ENCODE assay signal across 16 cellular contexts in genomic region chr4:4446434-4446833, GRCh38.
"Had no signal": no experiment of that assay in that cellular context is flagged by ENCODE, and none has a peak within 500 bp of the region (broad histone marks: within the 10 kb centered on the region; RNA-seq: fewer than 3 reads in every experiment).

No MANE protein-coding gene starts in this region.

- H3K9me3 ChIP-seq: neutrophil, tibial nerve had no signal

- H3K27ac ChIP-seq: neutrophil, tibial nerve had no signal

- ATAC-seq: natural killer cell, WTC11 had no signal

- H3K9me3 Mint-ChIP-seq: activated CD4-positive, alpha-beta T cell treated with anti-CD3 and anti-CD28 coated beads, Interleukin-2, amount 10 ng/mL, durations not matched to agents 24 days and 14 days; natural killer cell; T-helper 1 cell treated with Interleukin-12 subunit alpha and Interleukin-12 subunit beta and Interleukin-4 antibody, amounts not matched to agents 30 μg/mL and 1 μg/mL, for 36 hours; WTC11 had no signal

- H3K27me3 ChIP-seq: neutrophil, tibial nerve had no signal

- H3K27ac Mint-ChIP-seq: activated CD4-positive, alpha-beta T cell treated with anti-CD3 and anti-CD28 coated beads, Interleukin-2, amount 10 ng/mL, durations not matched to agents 24 days and 14 days; natural killer cell; T-helper 1 cell treated with Interleukin-12 subunit alpha and Interleukin-12 subunit beta and Interleukin-4 antibody, amounts not matched to agents 30 μg/mL and 1 μg/mL, for 36 hours; WTC11 had no signal

- DNase-seq: activated CD4-positive, alpha-beta T cell treated with anti-CD3 and anti-CD28 coated beads, Interleukin-2, amount 10 ng/mL, durations not matched to agents 24 days and 14 days; activated naive CD4-positive, alpha-beta T cell treated with Interleukin-2 at 50 U/mL for 16 hours; hypothalamus; mesenchymal stem cell; natural killer cell; posterior cingulate gyrus; retina; stimulated activated CD4-positive, alpha-beta T cell treated with anti-CD3 and anti-CD28 coated beads, Interleukin-4, amount 100 ng/mL, for 1 hour; stimulated activated naive CD4-positive, alpha-beta T cell treated with Interleukin-2 at 50 U/mL for 16 hours; substantia nigra had no signal

- H3K27me3 Mint-ChIP-seq: activated CD4-positive, alpha-beta T cell treated with anti-CD3 and anti-CD28 coated beads, Interleukin-2, amount 10 ng/mL, durations not matched to agents 24 days and 14 days had no signal

- H3K4me1 Mint-ChIP-seq: natural killer cell had no signal

- H3K4me3 ChIP-seq: tibial nerve had no signal

- H3K36me3 Mint-ChIP-seq: WTC11 had no signal

- FAIRE-seq: colon, endometrium had no signal

- H3K4me3 Mint-ChIP-seq: activated CD4-positive, alpha-beta T cell treated with anti-CD3 and anti-CD28 coated beads, Interleukin-2, amount 10 ng/mL, durations not matched to agents 24 days and 14 days; natural killer cell; T-helper 1 cell treated with Interleukin-12 subunit alpha and Interleukin-12 subunit beta and Interleukin-4 antibody, amounts not matched to agents 30 μg/mL and 1 μg/mL, for 36 hours; WTC11 had no signal
